In genomic region chr6:34067814-34068213, GRCh38 we compare ENCODE assay signal across 13 cellular contexts.
DNase-seq lines count a peak whose midpoint lies in the region; ATAC-seq and TF ChIP-seq lines count a peak whose summit lies in the region.
"Had no signal": no experiment of that assay in that cellular context is flagged by ENCODE, and none has a peak within 500 bp of the region (broad histone marks: within the 10 kb centered on the region; RNA-seq: fewer than 3 reads in every experiment).

No MANE protein-coding gene starts in this region.

- no peak overlapping the region for H3K4me3 ChIP-seq in GM23338
- H3K4me3 ChIP-seq: MG63, skin epidermis, upper lobe of right lung had no signal

- no peaks in the 10 kb centered on the region; the same call in 2 of the 3 replicates for H3K36me3 Mint-ChIP-seq in GM23338 (ENCODE audit: low read depth)
- H3K36me3 Mint-ChIP-seq: naive thymus-derived CD8-positive, alpha-beta T cell had no signal

- H3K4me3 Mint-ChIP-seq in GM23338 = no peak overlapping the region
- H3K4me3 Mint-ChIP-seq: naive thymus-derived CD8-positive, alpha-beta T cell had no signal

- ATAC-seq in GM23338 (peak; percentile 44), GM21528 (IDR thresholded peaks at IDR 0.05; ENCODE audit: low FRiP score, unreplicated experiment) (no peak)
- ATAC-seq: naive thymus-derived CD8-positive, alpha-beta T cell; upper lobe of right lung had no signal

- H4K20me1 ChIP-seq in GM23338 (replicated peaks; ENCODE audit: insufficient read depth) = no peaks in the 10 kb centered on the region

- TF ChIP-seq CTCF in GM23338 (conservative IDR thresholded peaks at IDR 0.05; ENCODE audit: low read depth in 2 of 2) = peak; percentile 24 to 58; a peak in 3 of 4 replicates

- H3K4me2 ChIP-seq in GM23338 = no peak overlapping the region

- in situ Hi-C loops in SK-MEL-5 (cut with HindIII; ENCODE audit: low pct_unique_long_range_greater_than_20kb, low sequenced_read_pairs) = no loop called here

- no peaks in the 10 kb centered on the region for H3K36me3 ChIP-seq in GM23338 (ENCODE audit: insufficient read depth)
- H3K36me3 ChIP-seq: MG63, upper lobe of right lung had no signal

- peaks cover 19% of the 10 kb centered on the region for H3F3A ChIP-seq in GM23338 (replicated peaks; ENCODE audit: low read depth)

- H3K4me1 Mint-ChIP-seq in GM23338 = peaks cover 16% of the 10 kb centered on the region; the same call in 2 of the 3 replicates
- H3K4me1 Mint-ChIP-seq: naive thymus-derived CD8-positive, alpha-beta T cell had no signal

- H2AFZ ChIP-seq in GM23338 = no peak overlapping the region

- H3K27ac ChIP-seq in GM23338 (ENCODE audit: low read depth) = no peak overlapping the region
- H3K27ac ChIP-seq: skin epidermis, upper lobe of right lung had no signal

- H3K27me3 ChIP-seq in GM23338 (ENCODE audit: insufficient read depth) = no peaks in the 10 kb centered on the region
- H3K27me3 ChIP-seq: MG63 had no signal

- DNase-seq in Daoy (ENCODE audit: low read depth) (peak; percentile 51), GM23338 (ENCODE audit: low spot score) (peak; percentile 50), SK-MEL-5 (ENCODE audit: low read depth, low spot score) (peak; percentile 46), kidney tubule cell (ENCODE audit: low spot score) (peak; percentile 9), T-helper 9 cell (no peak)
- no peak for DNase-seq in central memory CD4-positive, alpha-beta T cell
- DNase-seq: activated T-cell treated with anti-CD3 and anti-CD28 coated beads, Interleukin-2, amount 50 U/mL, for 1 hour; DMS 273 treated with DMSO at 0.1 percent for 48 hours; MG63; upper lobe of right lung had no signal

- no peak overlapping the region for H3K27ac Mint-ChIP-seq in GM23338
- H3K27ac Mint-ChIP-seq: naive thymus-derived CD8-positive, alpha-beta T cell had no signal

- H3K27me3 Mint-ChIP-seq in GM23338 (ENCODE audit: insufficient read depth, low read depth, poor library complexity) = peaks cover 9% of the 10 kb centered on the region

- no peaks in the 10 kb centered on the region for H3K79me2 ChIP-seq in GM23338 (replicated peaks; ENCODE audit: insufficient read depth)

- no peaks in the 10 kb centered on the region for H3K9me2 ChIP-seq in GM23338 (ENCODE audit: insufficient read depth)

- H3K9me3 Mint-ChIP-seq in GM23338 = no peaks in the 10 kb centered on the region
- H3K9me3 Mint-ChIP-seq: naive thymus-derived CD8-positive, alpha-beta T cell had no signal

- H3K4me1 ChIP-seq in GM23338 (ENCODE audit: insufficient read depth) = peaks cover 7% of the 10 kb centered on the region; the same call in 1 of the 2 replicates

TF ChIP-seq in GM23338, 12 proteins besides CTCF, POLR2A, EP300 and RAD21:
- TF ChIP-seq ZNF331 (CRISPR knock-in tag; IDR thresholded peaks at IDR 0.05; ENCODE audit: low read depth) (no peak), EZH2phosphoT487 (IDR thresholded peaks at IDR 0.05; ENCODE audit: unreplicated experiment) (no peak), ZNF114 (CRISPR knock-in tag; IDR thresholded peaks at IDR 0.05) (no peak), ETS1 (IDR thresholded peaks at IDR 0.05) (no peak), POLR2AphosphoS5 (IDR thresholded peaks at IDR 0.05; ENCODE audit: low read depth) (no peak), CREB1 (CRISPR knock-in tag; IDR thresholded peaks at IDR 0.05; ENCODE audit: low read depth) (no peak), EZH2 (IDR thresholded peaks at IDR 0.05; ENCODE audit: low read depth, unreplicated experiment) (no peak)

Comparison
In these comparisons a context has a peak if more than half of its experiments do, and no peak if none do; other contexts are left out.
1. DNase-seq: peak in Daoy (single experiment), GM23338 (single experiment), SK-MEL-5 (single experiment) and kidney tubule cell (single experiment); none in T-helper 9 cell (single experiment) and central memory CD4-positive, alpha-beta T cell (single experiment).